2 cellular contexts compared by ENCODE assay signal in the genomic region with DNA sequence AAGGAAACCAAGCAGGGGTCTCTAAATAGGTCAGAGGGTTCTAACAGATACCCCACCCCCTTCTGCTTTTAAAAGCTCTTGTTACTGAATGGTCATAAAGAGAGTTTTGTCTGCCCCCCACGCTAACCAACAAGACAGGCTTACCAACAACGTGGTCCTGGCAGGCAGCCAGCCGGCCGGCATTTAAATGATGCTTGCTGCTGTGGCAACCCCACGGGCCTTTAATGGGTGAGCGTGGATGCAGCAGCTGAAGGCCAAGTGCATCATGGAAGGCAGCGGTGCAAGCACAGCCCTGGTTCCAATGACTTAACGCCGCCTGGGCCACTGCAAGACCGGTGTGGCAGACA.
TF ChIP-seq lines count a peak whose summit lies in the region.

No MANE protein-coding gene starts in this region.

TF ChIP-seq in IMR-90, 13 proteins besides CTCF, POLR2A, EP300 and RAD21:
- no peak for TF ChIP-seq CEBPB (IDR thresholded peaks at IDR 0.05; ENCODE audit: low read depth, low read length)
- TF ChIP-seq, protein P1, sequence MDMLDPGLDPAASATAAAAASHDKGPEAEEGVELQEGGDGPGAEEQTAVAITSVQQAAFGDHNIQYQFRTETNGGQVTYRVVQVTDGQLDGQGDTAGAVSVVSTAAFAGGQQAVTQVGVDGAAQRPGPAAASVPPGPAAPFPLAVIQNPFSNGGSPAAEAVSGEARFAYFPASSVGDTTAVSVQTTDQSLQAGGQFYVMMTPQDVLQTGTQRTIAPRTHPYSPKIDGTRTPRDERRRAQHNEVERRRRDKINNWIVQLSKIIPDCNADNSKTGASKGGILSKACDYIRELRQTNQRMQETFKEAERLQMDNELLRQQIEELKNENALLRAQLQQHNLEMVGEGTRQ (IDR thresholded peaks at IDR 0.05; ENCODE audit: low read depth, low read length): no peak
- TF ChIP-seq, protein P2, sequence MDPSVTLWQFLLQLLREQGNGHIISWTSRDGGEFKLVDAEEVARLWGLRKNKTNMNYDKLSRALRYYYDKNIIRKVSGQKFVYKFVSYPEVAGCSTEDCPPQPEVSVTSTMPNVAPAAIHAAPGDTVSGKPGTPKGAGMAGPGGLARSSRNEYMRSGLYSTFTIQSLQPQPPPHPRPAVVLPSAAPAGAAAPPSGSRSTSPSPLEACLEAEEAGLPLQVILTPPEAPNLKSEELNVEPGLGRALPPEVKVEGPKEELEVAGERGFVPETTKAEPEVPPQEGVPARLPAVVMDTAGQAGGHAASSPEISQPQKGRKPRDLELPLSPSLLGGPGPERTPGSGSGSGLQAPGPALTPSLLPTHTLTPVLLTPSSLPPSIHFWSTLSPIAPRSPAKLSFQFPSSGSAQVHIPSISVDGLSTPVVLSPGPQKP (IDR thresholded peaks at IDR 0.05; ENCODE audit: borderline replicate concordance, low read depth, low read length): no peak
- no peak for TF ChIP-seq SMC3 (IDR thresholded peaks at IDR 0.05; ENCODE audit: low read depth, low read length)
- no peak for TF ChIP-seq CHD1 (IDR thresholded peaks at IDR 0.05; ENCODE audit: low read depth, low read length)

TF ChIP-seq in HepG2, 621 proteins besides CTCF, POLR2A, EP300 and RAD21:
- TF ChIP-seq HNRNPK (IDR thresholded peaks at IDR 0.05; ENCODE audit: low read depth, low read length, poor library complexity, severe bottlenecking): no peak
- no peak for TF ChIP-seq NBN (conservative IDR thresholded peaks at IDR 0.05)
- TF ChIP-seq, protein P3, sequence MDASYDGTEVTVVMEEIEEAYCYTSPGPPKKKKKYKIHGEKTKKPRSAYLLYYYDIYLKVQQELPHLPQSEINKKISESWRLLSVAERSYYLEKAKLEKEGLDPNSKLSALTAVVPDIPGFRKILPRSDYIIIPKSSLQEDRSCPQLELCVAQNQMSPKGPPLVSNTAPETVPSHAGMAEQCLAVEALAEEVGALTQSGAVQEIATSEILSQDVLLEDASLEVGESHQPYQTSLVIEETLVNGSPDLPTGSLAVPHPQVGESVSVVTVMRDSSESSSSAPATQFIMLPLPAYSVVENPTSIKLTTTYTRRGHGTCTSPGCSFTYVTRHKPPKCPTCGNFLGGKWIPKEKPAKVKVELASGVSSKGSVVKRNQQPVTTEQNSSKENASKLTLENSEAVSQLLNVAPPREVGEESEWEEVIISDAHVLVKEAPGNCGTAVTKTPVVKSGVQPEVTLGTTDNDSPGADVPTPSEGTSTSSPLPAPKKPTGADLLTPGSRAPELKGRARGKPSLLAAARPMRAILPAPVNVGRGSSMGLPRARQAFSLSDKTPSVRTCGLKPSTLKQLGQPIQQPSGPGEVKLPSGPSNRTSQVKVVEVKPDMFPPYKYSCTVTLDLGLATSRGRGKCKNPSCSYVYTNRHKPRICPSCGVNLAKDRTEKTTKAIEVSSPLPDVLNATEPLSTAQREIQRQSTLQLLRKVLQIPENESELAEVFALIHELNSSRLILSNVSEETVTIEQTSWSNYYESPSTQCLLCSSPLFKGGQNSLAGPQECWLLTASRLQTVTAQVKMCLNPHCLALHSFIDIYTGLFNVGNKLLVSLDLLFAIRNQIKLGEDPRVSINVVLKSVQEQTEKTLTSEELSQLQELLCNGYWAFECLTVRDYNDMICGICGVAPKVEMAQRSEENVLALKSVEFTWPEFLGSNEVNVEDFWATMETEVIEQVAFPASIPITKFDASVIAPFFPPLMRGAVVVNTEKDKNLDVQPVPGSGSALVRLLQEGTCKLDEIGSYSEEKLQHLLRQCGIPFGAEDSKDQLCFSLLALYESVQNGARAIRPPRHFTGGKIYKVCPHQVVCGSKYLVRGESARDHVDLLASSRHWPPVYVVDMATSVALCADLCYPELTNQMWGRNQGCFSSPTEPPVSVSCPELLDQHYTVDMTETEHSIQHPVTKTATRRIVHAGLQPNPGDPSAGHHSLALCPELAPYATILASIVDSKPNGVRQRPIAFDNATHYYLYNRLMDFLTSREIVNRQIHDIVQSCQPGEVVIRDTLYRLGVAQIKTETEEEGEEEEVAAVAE (CRISPR knock-in tag; IDR thresholded peaks at IDR 0.05; ENCODE audit: borderline replicate concordance): no peak
- TF ChIP-seq, protein P4, sequence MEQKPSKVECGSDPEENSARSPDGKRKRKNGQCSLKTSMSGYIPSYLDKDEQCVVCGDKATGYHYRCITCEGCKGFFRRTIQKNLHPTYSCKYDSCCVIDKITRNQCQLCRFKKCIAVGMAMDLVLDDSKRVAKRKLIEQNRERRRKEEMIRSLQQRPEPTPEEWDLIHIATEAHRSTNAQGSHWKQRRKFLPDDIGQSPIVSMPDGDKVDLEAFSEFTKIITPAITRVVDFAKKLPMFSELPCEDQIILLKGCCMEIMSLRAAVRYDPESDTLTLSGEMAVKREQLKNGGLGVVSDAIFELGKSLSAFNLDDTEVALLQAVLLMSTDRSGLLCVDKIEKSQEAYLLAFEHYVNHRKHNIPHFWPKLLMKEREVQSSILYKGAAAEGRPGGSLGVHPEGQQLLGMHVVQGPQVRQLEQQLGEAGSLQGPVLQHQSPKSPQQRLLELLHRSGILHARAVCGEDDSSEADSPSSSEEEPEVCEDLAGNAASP (CRISPR knock-in tag; IDR thresholded peaks at IDR 0.05; ENCODE audit: borderline replicate concordance): no peak
